In the genomic region with DNA sequence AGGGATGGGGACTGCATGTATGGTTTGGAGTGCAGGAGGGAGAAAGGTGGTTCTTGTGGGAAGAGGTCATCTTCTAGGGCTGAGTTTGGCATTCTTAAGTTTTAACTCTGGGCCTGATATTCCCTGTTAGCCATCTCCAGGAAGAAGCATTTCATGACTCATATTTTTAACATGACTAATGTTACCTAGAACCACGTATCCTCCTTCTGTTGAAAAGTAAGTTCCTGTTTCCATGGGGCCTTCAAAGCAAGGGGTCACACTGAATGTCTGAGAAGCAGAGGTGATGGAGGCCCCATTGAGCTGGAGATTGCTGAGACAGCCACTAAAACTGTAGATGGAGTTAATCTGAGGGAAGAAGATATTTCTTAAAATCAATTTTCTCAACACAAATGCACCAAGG, we compare ENCODE assay signal across 11 cellular contexts. TPM values are rescaled to one million over a fixed set of nuclear protein-coding genes. Genes with fewer than 3 reads are reported as not detected.
DNase-seq lines count a peak whose midpoint lies in the region; ATAC-seq lines count a peak whose summit lies in the region.
"Had no signal": no experiment of that assay in that cellular context is flagged by ENCODE, and none has a peak within 500 bp of the region (broad histone marks: within the 10 kb centered on the region; RNA-seq: fewer than 3 reads in every experiment).

No MANE protein-coding gene starts in this region.

- H3K27me3 ChIP-seq in mesenchymal stem cell (ENCODE audit: control insufficient read depth in 1 of 2, insufficient read depth in 1 of 2, low read length in 2 of 2), result no peaks in the 10 kb centered on the region
- H3K27me3 ChIP-seq: cardiac muscle cell, Peyer's patch had no signal

- DNase-seq in ELR (ENCODE audit: low read depth) (peak; percentile 62), LoVo (ENCODE audit: low spot score) (peak; percentile 2), mesenchymal stem cell (peak; percentile 24), activated gamma-delta T cell (lab: John Stamatoyannopoulos, UW) (no peak)
- peak; percentile 16 for DNase-seq in activated naive CD8-positive, alpha-beta T cell treated with anti-CD3 and anti-CD28 coated beads, Interleukin-2, amount 50 U/mL, for 24 hours
- no peak for DNase-seq in stimulated activated CD4-positive, alpha-beta T cell treated with anti-CD3 and anti-CD28 coated beads, Interleukin-4, amount 100 ng/mL, for 1 hour
- DNase-seq: hypothalamus, Peyer's patch, substantia nigra had no signal

- H4K91ac ChIP-seq in mesenchymal stem cell (ENCODE audit: low read length), result no peak overlapping the region

- H4K8ac ChIP-seq in mesenchymal stem cell (ENCODE audit: low read length), result no peak overlapping the region

- no peaks in the 10 kb centered on the region for H3K79me1 ChIP-seq in mesenchymal stem cell (replicated peaks; ENCODE audit: low read length, poor library complexity, severe bottlenecking)

- peak overlapping the region; percentile 8 for H3K27ac ChIP-seq in mesenchymal stem cell (ENCODE audit: low read length, poor library complexity, severe bottlenecking)
- H3K27ac ChIP-seq: cardiac muscle cell, Peyer's patch had no signal

- no peak overlapping the region for H2AFZ ChIP-seq in mesenchymal stem cell (ENCODE audit: low read depth, low read length)

- no peak overlapping the region for H2BK120ac ChIP-seq in mesenchymal stem cell (ENCODE audit: low read depth, low read length)

- H3K4me2 ChIP-seq in mesenchymal stem cell (ENCODE audit: low read length, poor library complexity, severe bottlenecking), result no peak overlapping the region

- no peaks in the 10 kb centered on the region for H3K9me3 Mint-ChIP-seq in activated naive CD8-positive, alpha-beta T cell treated with anti-CD3 and anti-CD28 coated beads, Interleukin-2, amount 50 U/mL, for 24 hours

- peak overlapping the region; percentile 32 for H3K4me3 Mint-ChIP-seq in activated naive CD8-positive, alpha-beta T cell treated with anti-CD3 and anti-CD28 coated beads, Interleukin-2, amount 50 U/mL, for 24 hours

- H3K14ac ChIP-seq in mesenchymal stem cell (ENCODE audit: low read length in 2 of 2), result no peak overlapping the region

- peak overlapping the region; percentile 51 for H3K27ac Mint-ChIP-seq in activated naive CD8-positive, alpha-beta T cell treated with anti-CD3 and anti-CD28 coated beads, Interleukin-2, amount 50 U/mL, for 24 hours

- no peak overlapping the region for H2BK15ac ChIP-seq in mesenchymal stem cell (ENCODE audit: low read depth, poor library complexity, severe bottlenecking)

- peak overlapping the region in 1 of 2 experiments; percentile 4 for H3K18ac ChIP-seq in mesenchymal stem cell (ENCODE audit: low read depth in 1 of 2, low read length in 2 of 2)

- no peak overlapping the region for H3K4me3 ChIP-seq in mesenchymal stem cell (ENCODE audit: insufficient read depth in 1 of 2, low read depth in 1 of 2, low read length in 2 of 2)
- H3K4me3 ChIP-seq: cardiac muscle cell, Peyer's patch had no signal

- ATAC-seq in activated naive CD8-positive, alpha-beta T cell treated with anti-CD3 and anti-CD28 coated beads, Interleukin-2, amount 50 U/mL, for 24 hours, result peak; percentile 95
- ATAC-seq in HG03280 (IDR thresholded peaks at IDR 0.05; ENCODE audit: unreplicated experiment), result no peak

- H2BK12ac ChIP-seq in mesenchymal stem cell (ENCODE audit: low read length in 2 of 2), result no peak overlapping the region

- no peak overlapping the region for H2AK5ac ChIP-seq in mesenchymal stem cell (ENCODE audit: low read length, severe bottlenecking)

- no peaks in the 10 kb centered on the region for H3K9me3 ChIP-seq in mesenchymal stem cell (ENCODE audit: control insufficient read depth, low read length)
- H3K9me3 ChIP-seq: Peyer's patch had no signal

- peaks cover 6% of the 10 kb centered on the region for H3K27me3 Mint-ChIP-seq in activated naive CD8-positive, alpha-beta T cell treated with anti-CD3 and anti-CD28 coated beads, Interleukin-2, amount 50 U/mL, for 24 hours

- no peak overlapping the region for H2BK5ac ChIP-seq in mesenchymal stem cell (ENCODE audit: low read depth, low read length, poor library complexity, severe bottlenecking)

- H3K4ac ChIP-seq in mesenchymal stem cell (ENCODE audit: low read depth in 1 of 2, low read length in 2 of 2), result no peak overlapping the region

- no peaks in the 10 kb centered on the region for H3K36me3 Mint-ChIP-seq in activated naive CD8-positive, alpha-beta T cell treated with anti-CD3 and anti-CD28 coated beads, Interleukin-2, amount 50 U/mL, for 24 hours (ENCODE audit: low read depth)

- H3K23ac ChIP-seq in mesenchymal stem cell (ENCODE audit: low read length in 2 of 2), result no peak overlapping the region

- no CpG with 5 or more reads among the region's 1 CpG for WGBS in mesenchymal stem cell

- peaks cover 0 to 100% of the 10 kb centered on the region in 2 experiments for H3K36me3 ChIP-seq in mesenchymal stem cell (ENCODE audit: control insufficient read depth in 1 of 2, insufficient read depth in 2 of 2, low read depth in 1 of 2, low read length in 2 of 2)

- peaks cover 5% of the 10 kb centered on the region for H3K4me1 ChIP-seq in mesenchymal stem cell (ENCODE audit: control insufficient read depth, insufficient read depth, low read depth, low read length)
- H3K4me1 ChIP-seq: Peyer's patch had no signal

- H3K4me1 Mint-ChIP-seq in activated naive CD8-positive, alpha-beta T cell treated with anti-CD3 and anti-CD28 coated beads, Interleukin-2, amount 50 U/mL, for 24 hours, result peaks cover 16% of the 10 kb centered on the region

- H3K9ac ChIP-seq in mesenchymal stem cell (ENCODE audit: low read length), result no peak overlapping the region

RNA-seq across cellular contexts. Expression of gene FAM229B, which starts 30.2 kb away (rescaled TPM):
- 24.5 TPM for polyA plus RNA-seq in mesenchymal stem cell (2013, experiment 1 of 2)
- polyA plus RNA-seq in mesenchymal stem cell (2013, experiment 2 of 2), result 24.6 TPM

RNA-seq across cellular contexts. Expression of gene TUBE1, which starts 30.3 kb away (rescaled TPM):
- polyA plus RNA-seq in mesenchymal stem cell (2013, experiment 1 of 2), result 8.3 TPM
- polyA plus RNA-seq in mesenchymal stem cell (2013, experiment 2 of 2), result 8.9 TPM

Comparison
In these comparisons a context has a peak if more than half of its experiments do, and no peak if none do; other contexts are left out.
1. DNase-seq: peak in ELR (single experiment), LoVo (single experiment), activated naive CD8-positive, alpha-beta T cell treated with anti-CD3 and anti-CD28 coated beads, Interleukin-2, amount 50 U/mL, for 24 hours (single experiment) and mesenchymal stem cell (single experiment); none in stimulated activated CD4-positive, alpha-beta T cell treated with anti-CD3 and anti-CD28 coated beads, Interleukin-4, amount 100 ng/mL, for 1 hour (single experiment) and activated gamma-delta T cell (single experiment).